Comparison of ENCODE assay signal across 1 cellular context in genomic region chr1:63787875-63788274, GRCh38.
A peak's percentile ranks its signal among the peaks of the same experiment; 100 is the strongest.
TF ChIP-seq lines count a peak whose summit lies in the region.

No MANE protein-coding gene starts in this region.

TF ChIP-seq in HEK293, 187 proteins besides CTCF, POLR2A, EP300 and RAD21 (continued from another document):
- TF ChIP-seq, protein P1, sequence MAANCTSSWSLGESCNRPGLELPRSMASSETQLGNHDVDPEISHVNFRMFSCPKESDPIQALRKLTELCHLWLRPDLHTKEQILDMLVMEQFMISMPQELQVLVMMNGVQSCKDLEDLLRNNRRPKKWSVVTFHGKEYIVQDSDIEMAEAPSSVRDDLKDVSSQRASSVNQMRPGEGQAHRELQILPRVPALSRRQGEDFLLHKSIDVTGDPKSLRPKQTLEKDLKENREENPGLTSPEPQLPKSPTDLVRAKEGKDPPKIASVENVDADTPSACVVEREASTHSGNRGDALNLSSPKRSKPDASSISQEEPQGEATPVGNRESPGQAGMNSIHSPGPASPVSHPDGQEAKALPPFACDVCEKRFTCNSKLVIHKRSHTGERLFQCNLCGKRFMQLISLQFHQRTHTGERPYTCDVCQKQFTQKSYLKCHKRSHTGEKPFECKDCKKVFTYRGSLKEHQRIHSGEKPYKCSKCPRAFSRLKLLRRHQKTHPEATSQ (tag by site-specific recombination; IDR thresholded peaks at IDR 0.05): no peak
- TF ChIP-seq PRDM10 (tag by site-specific recombination; IDR thresholded peaks at IDR 0.05) (no peak), ZNF280C (tag by site-specific recombination; IDR thresholded peaks at IDR 0.05) (no peak), ZNF239 (tag by site-specific recombination; IDR thresholded peaks at IDR 0.05) (no peak), BCL11A (tag by site-specific recombination; IDR thresholded peaks at IDR 0.05; ENCODE audit: low read depth) (no peak), ZSCAN30 (tag by site-specific recombination; IDR thresholded peaks at IDR 0.05) (no peak), ZNF629 (tag by site-specific recombination; IDR thresholded peaks at IDR 0.05) (peak; percentile 25; the same call in 1 of the 2 replicates), ZNF112 (tag by site-specific recombination; IDR thresholded peaks at IDR 0.05) (no peak), ZNF155 (tag by site-specific recombination; IDR thresholded peaks at IDR 0.05) (no peak), ZNF19 (tag by site-specific recombination; IDR thresholded peaks at IDR 0.05; ENCODE audit: low read depth) (no peak), ZBTB21 (tag by site-specific recombination; IDR thresholded peaks at IDR 0.05) (no peak), ZNF692 (tag by site-specific recombination; IDR thresholded peaks at IDR 0.05) (no peak), IKZF3 (tag by site-specific recombination; IDR thresholded peaks at IDR 0.05) (peak; percentile 47; the same call in 1 of the 2 replicates), ZNF792 (tag by site-specific recombination; IDR thresholded peaks at IDR 0.05) (no peak), ZNF423 (tag by site-specific recombination; IDR thresholded peaks at IDR 0.05) (no peak), ZNF670 (tag by site-specific recombination; IDR thresholded peaks at IDR 0.05; ENCODE audit: low read depth) (no peak), ZNF600 (tag by site-specific recombination; IDR thresholded peaks at IDR 0.05) (peak; percentile 63), SP7 (tag by site-specific recombination; IDR thresholded peaks at IDR 0.05) (no peak), KLF10 (tag by site-specific recombination; IDR thresholded peaks at IDR 0.05) (no peak), WT1 (tag by site-specific recombination; IDR thresholded peaks at IDR 0.05) (peak; percentile 52; the same call in 1 of the 2 replicates), ZBTB8A (tag by site-specific recombination; IDR thresholded peaks at IDR 0.05) (no peak), MEIS1 (CRISPR knock-in tag; IDR thresholded peaks at IDR 0.05; ENCODE audit: borderline replicate concordance) (no peak), GLI2 (tag by site-specific recombination; IDR thresholded peaks at IDR 0.05; ENCODE audit: borderline replicate concordance, low read depth) (0 out of 2 replicates have a peak, but pooled peaks have one; percentile 45), REST (tag by site-specific recombination; IDR thresholded peaks at IDR 0.05) (no peak), ZFP41 (tag by site-specific recombination; IDR thresholded peaks at IDR 0.05; ENCODE audit: borderline replicate concordance) (no peak)
- TF ChIP-seq, protein P2, sequence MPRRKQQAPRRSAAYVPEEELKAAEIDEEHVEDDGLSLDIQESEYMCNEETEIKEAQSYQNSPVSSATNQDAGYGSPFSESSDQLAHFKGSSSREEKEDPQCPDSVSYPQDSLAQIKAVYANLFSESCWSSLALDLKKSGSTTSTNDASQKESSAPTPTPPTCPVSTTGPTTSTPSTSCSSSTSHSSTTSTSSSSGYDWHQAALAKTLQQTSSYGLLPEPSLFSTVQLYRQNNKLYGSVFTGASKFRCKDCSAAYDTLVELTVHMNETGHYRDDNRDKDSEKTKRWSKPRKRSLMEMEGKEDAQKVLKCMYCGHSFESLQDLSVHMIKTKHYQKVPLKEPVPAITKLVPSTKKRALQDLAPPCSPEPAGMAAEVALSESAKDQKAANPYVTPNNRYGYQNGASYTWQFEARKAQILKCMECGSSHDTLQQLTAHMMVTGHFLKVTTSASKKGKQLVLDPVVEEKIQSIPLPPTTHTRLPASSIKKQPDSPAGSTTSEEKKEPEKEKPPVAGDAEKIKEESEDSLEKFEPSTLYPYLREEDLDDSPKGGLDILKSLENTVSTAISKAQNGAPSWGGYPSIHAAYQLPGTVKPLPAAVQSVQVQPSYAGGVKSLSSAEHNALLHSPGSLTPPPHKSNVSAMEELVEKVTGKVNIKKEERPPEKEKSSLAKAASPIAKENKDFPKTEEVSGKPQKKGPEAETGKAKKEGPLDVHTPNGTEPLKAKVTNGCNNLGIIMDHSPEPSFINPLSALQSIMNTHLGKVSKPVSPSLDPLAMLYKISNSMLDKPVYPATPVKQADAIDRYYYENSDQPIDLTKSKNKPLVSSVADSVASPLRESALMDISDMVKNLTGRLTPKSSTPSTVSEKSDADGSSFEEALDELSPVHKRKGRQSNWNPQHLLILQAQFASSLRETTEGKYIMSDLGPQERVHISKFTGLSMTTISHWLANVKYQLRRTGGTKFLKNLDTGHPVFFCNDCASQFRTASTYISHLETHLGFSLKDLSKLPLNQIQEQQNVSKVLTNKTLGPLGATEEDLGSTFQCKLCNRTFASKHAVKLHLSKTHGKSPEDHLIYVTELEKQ (tag by site-specific recombination; IDR thresholded peaks at IDR 0.05; ENCODE audit: borderline replicate concordance): peak; percentile 72; the same call in 1 of the 2 replicates
- TF ChIP-seq, protein P3, sequence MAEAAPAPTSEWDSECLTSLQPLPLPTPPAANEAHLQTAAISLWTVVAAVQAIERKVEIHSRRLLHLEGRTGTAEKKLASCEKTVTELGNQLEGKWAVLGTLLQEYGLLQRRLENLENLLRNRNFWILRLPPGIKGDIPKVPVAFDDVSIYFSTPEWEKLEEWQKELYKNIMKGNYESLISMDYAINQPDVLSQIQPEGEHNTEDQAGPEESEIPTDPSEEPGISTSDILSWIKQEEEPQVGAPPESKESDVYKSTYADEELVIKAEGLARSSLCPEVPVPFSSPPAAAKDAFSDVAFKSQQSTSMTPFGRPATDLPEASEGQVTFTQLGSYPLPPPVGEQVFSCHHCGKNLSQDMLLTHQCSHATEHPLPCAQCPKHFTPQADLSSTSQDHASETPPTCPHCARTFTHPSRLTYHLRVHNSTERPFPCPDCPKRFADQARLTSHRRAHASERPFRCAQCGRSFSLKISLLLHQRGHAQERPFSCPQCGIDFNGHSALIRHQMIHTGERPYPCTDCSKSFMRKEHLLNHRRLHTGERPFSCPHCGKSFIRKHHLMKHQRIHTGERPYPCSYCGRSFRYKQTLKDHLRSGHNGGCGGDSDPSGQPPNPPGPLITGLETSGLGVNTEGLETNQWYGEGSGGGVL (tag by site-specific recombination; IDR thresholded peaks at IDR 0.05): no peak
